ENCODE assay signal across 1 cellular context in genomic region chr18:62714671-62715438, GRCh38.
A peak's percentile ranks its signal among the peaks of the same experiment; 100 is the strongest.
TF ChIP-seq lines count a peak whose summit lies in the region.

No MANE protein-coding gene starts in this region.

TF ChIP-seq in H1, 55 proteins besides CTCF, POLR2A, EP300 and RAD21 (continued from another document):
- TF ChIP-seq EZH2 (IDR thresholded peaks at IDR 0.05; ENCODE audit: low read depth, low read length, severe bottlenecking) (no peak), ASH2L (IDR thresholded peaks at IDR 0.05; ENCODE audit: low read length) (peak; percentile 64), CREB1 (IDR thresholded peaks at IDR 0.05) (peak; percentile 91), TAF7 (optimal IDR thresholded peaks at IDR 0.05; ENCODE audit: borderline replicate concordance, low read depth, low read length) (no peak), BCL11A (IDR thresholded peaks at IDR 0.05; ENCODE audit: low read depth in 2 of 2, low read length in 2 of 2) (no peak), CBX5 (IDR thresholded peaks at IDR 0.05; ENCODE audit: low read depth, low read length) (no peak), CHD7 (IDR thresholded peaks at IDR 0.05; ENCODE audit: insufficient replicate concordance, low read length) (no peak), TCF12 (IDR thresholded peaks at IDR 0.05; ENCODE audit: low read depth, low read length) (0 out of 2 replicates have a peak, but pooled peaks have one; percentile 78), RXRA (IDR thresholded peaks at IDR 0.05; ENCODE audit: insufficient read depth, low read depth, low read length) (no peak), JUN (IDR thresholded peaks at IDR 0.05; ENCODE audit: low read depth, low read length) (peak; percentile 50; the same call in 1 of the 2 replicates), POU5F1 (IDR thresholded peaks at IDR 0.05; ENCODE audit: low read depth, low read length) (no peak), RNF2 (IDR thresholded peaks at IDR 0.05; ENCODE audit: borderline replicate concordance, low read depth, low read length, missing control alignments, poor library complexity, severe bottlenecking) (no peak), CTBP2 (IDR thresholded peaks at IDR 0.05; ENCODE audit: borderline replicate concordance, insufficient read depth, insufficient read length, low read length) (no peak), MAFK (IDR thresholded peaks at IDR 0.05; ENCODE audit: low read depth, low read length) (no peak), CHD2 (IDR thresholded peaks at IDR 0.05; ENCODE audit: low read length) (peak; percentile 61), GABPA (IDR thresholded peaks at IDR 0.05; ENCODE audit: borderline replicate concordance, insufficient read depth, low read length) (no peak), USF2 (IDR thresholded peaks at IDR 0.05; ENCODE audit: low read length) (0 out of 2 replicates have a peak, but pooled peaks have one; percentile 9), ATF3 (IDR thresholded peaks at IDR 0.05; ENCODE audit: insufficient read depth, low read depth, low read length) (no peak), TEAD4 (IDR thresholded peaks at IDR 0.05; ENCODE audit: low read depth, low read length) (peak; percentile 95), HDAC2 (IDR thresholded peaks at IDR 0.05; ENCODE audit: borderline replicate concordance in 1 of 2, low read depth in 2 of 2, low read length in 2 of 2) (no peak), CBX8 (IDR thresholded peaks at IDR 0.05; ENCODE audit: borderline replicate concordance, low read depth, low read length) (no peak), RBBP5 (IDR thresholded peaks at IDR 0.05; ENCODE audit: borderline replicate concordance, low read depth, low read length) (no peak), ATF2 (IDR thresholded peaks at IDR 0.05; ENCODE audit: low read length) (peak; percentile 54; the same call in 1 of the 2 replicates), CHD1 (IDR thresholded peaks at IDR 0.05; ENCODE audit: low read depth, low read length) (no peak), NANOG (IDR thresholded peaks at IDR 0.05; ENCODE audit: insufficient read depth, low read depth, low read length, poor library complexity, severe bottlenecking) (peak; percentile 68), TBP (IDR thresholded peaks at IDR 0.05; ENCODE audit: low read depth, low read length) (peak; percentile 46), KDM4A (IDR thresholded peaks at IDR 0.05; ENCODE audit: low read depth, low read length, severe bottlenecking) (no peak), GTF2F1 (IDR thresholded peaks at IDR 0.05; ENCODE audit: borderline replicate concordance, low read depth, low read length) (no peak), ZNF274 (IDR thresholded peaks at IDR 0.05; ENCODE audit: borderline replicate concordance, extremely low read depth, low read length) (no peak), EGR1 (IDR thresholded peaks at IDR 0.05; ENCODE audit: borderline replicate concordance, low read depth, low read length) (no peak)
- TF ChIP-seq, protein P1, sequence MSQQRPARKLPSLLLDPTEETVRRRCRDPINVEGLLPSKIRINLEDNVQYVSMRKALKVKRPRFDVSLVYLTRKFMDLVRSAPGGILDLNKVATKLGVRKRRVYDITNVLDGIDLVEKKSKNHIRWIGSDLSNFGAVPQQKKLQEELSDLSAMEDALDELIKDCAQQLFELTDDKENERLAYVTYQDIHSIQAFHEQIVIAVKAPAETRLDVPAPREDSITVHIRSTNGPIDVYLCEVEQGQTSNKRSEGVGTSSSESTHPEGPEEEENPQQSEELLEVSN (IDR thresholded peaks at IDR 0.05) = peak; percentile 75
- TF ChIP-seq, protein P2, sequence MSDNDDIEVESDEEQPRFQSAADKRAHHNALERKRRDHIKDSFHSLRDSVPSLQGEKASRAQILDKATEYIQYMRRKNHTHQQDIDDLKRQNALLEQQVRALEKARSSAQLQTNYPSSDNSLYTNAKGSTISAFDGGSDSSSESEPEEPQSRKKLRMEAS (IDR thresholded peaks at IDR 0.05) = peak; percentile 82
